In the genomic region with DNA sequence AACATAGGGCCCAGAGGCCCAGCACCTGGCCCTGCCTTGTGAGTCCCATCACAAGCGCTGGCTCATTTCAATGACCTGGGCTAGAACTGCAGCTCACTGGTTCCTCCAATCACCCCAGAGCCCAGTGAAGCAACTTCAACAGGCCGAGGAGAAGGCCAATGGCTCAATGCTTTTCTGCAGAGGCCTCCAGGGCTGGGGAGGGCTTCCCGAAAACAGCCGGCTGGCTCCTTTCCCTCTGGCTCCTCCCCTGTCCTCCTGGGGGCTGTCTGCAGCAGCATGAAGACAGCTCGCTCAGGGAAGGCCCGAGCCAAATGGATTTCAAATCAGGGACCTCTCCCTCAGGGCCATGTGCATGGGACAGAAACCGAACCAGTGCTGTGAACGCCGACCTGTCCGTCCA, we compare ENCODE assay signal across 22 cellular contexts.
"Had no signal": no experiment of that assay in that cellular context is flagged by ENCODE, and none has a peak within 500 bp of the region (broad histone marks: within the 10 kb centered on the region; RNA-seq: fewer than 3 reads in every experiment).

No MANE protein-coding gene starts in this region.

- H3K4me1 ChIP-seq: body of pancreas had no signal

- H3K36me3 Mint-ChIP-seq: activated CD8-positive, alpha-beta memory T cell treated with anti-CD3 and anti-CD28 coated beads, Interleukin-2, amount 10 ng/mL, durations not matched to agents 7 days and 5 days; activated naive CD8-positive, alpha-beta T cell treated with anti-CD3 and anti-CD28 coated beads, Interleukin-2, amount 10 ng/mL, durations not matched to agents 7 days and 5 days; memory B cell had no signal

- ATAC-seq: activated CD4-positive, alpha-beta T cell treated with anti-CD3 and anti-CD28 coated beads for 36 hours; activated CD8-positive, alpha-beta memory T cell treated with anti-CD3 and anti-CD28 coated beads, Interleukin-2, amount 10 ng/mL, durations not matched to agents 7 days and 5 days; activated T-helper 17 cell treated with anti-CD3 and anti-CD28 coated beads, Interleukin-2, amount 50 U/mL, for 72 hours; body of pancreas; left lobe of liver; naive thymus-derived CD4-positive, alpha-beta T cell; stimulated activated naive CD8-positive, alpha-beta T cell treated with anti-CD3 and anti-CD28 coated beads, Interleukin-15, Interleukin-2, amounts not matched to agents 100 U/mL and 50 U/mL, for 24 hours had no signal

- H3K9me3 ChIP-seq: ovary had no signal

- H3K4me3 ChIP-seq: body of pancreas, hepatocyte, ovary, SK-N-MC, tibial nerve had no signal

- H3K9me3 Mint-ChIP-seq: activated T-helper 17 cell treated with anti-CD3 and anti-CD28 coated beads, Interleukin-2, amount 50 U/mL, for 72 hours had no signal

- H3K27ac Mint-ChIP-seq: activated CD4-positive, alpha-beta memory T cell treated with anti-CD3 and anti-CD28 coated beads, Interleukin-2, amount 10 ng/mL, durations not matched to agents 7 days and 5 days; activated CD4-positive, alpha-beta T cell treated with anti-CD3 and anti-CD28 coated beads for 36 hours; activated CD8-positive, alpha-beta memory T cell treated with anti-CD3 and anti-CD28 coated beads, Interleukin-2, amount 10 ng/mL, durations not matched to agents 7 days and 5 days; activated naive CD8-positive, alpha-beta T cell treated with anti-CD3 and anti-CD28 coated beads, Interleukin-2, amount 10 ng/mL, durations not matched to agents 7 days and 5 days; activated T-helper 17 cell treated with anti-CD3 and anti-CD28 coated beads, Interleukin-2, amount 50 U/mL, for 72 hours; memory B cell; naive thymus-derived CD4-positive, alpha-beta T cell; T-helper 2 cell treated with Interferon-gamma antibody and Interleukin-4, amounts not matched to agents 5 μg/mL and 100 μg/mL, for 36 hours had no signal

- DNase-seq: activated CD4-positive, alpha-beta memory T cell treated with anti-CD3 and anti-CD28 coated beads, Interleukin-2, amount 10 ng/mL, durations not matched to agents 7 days and 5 days; activated CD4-positive, alpha-beta T cell treated with anti-CD3 and anti-CD28 coated beads for 36 hours; activated CD8-positive, alpha-beta memory T cell treated with anti-CD3 and anti-CD28 coated beads, Interleukin-2, amount 10 ng/mL, durations not matched to agents 7 days and 5 days; activated naive CD4-positive, alpha-beta T cell treated with Interleukin-2 at 50 U/mL for 16 hours; activated naive CD8-positive, alpha-beta T cell treated with anti-CD3 and anti-CD28 coated beads, Interleukin-2, amount 10 ng/mL, durations not matched to agents 7 days and 5 days; activated T-cell treated with anti-CD3 and anti-CD28 coated beads, Interleukin-2, amount 50 U/mL, for 1 hour; amygdala; caudate nucleus; naive thymus-derived CD4-positive, alpha-beta T cell; stimulated activated CD4-positive, alpha-beta T cell treated with anti-CD3 and anti-CD28 coated beads, Interleukin-12 subunit alpha, Interleukin-12 subunit beta, amount 100 ng/mL, for 4 hours; stimulated activated CD4-positive, alpha-beta T cell treated with anti-CD3 and anti-CD28 coated beads, Interleukin-1b, Interleukin-23, amount 100 ng/mL, for 48 hours; stimulated activated naive CD8-positive, alpha-beta T cell treated with anti-CD3 and anti-CD28 coated beads, Interleukin-15, Interleukin-2, amounts not matched to agents 100 U/mL and 50 U/mL, for 24 hours; substantia nigra had no signal

- H3K4me1 Mint-ChIP-seq: activated CD4-positive, alpha-beta memory T cell treated with anti-CD3 and anti-CD28 coated beads, Interleukin-2, amount 10 ng/mL, durations not matched to agents 7 days and 5 days; activated CD4-positive, alpha-beta T cell treated with anti-CD3 and anti-CD28 coated beads for 36 hours; activated CD8-positive, alpha-beta memory T cell treated with anti-CD3 and anti-CD28 coated beads, Interleukin-2, amount 10 ng/mL, durations not matched to agents 7 days and 5 days; activated naive CD8-positive, alpha-beta T cell treated with anti-CD3 and anti-CD28 coated beads, Interleukin-2, amount 10 ng/mL, durations not matched to agents 7 days and 5 days; activated T-helper 17 cell treated with anti-CD3 and anti-CD28 coated beads, Interleukin-2, amount 50 U/mL, for 72 hours; memory B cell; naive thymus-derived CD4-positive, alpha-beta T cell had no signal

- H3K36me3 ChIP-seq: ovary had no signal

- H3K4me3 Mint-ChIP-seq: activated CD4-positive, alpha-beta memory T cell treated with anti-CD3 and anti-CD28 coated beads, Interleukin-2, amount 10 ng/mL, durations not matched to agents 7 days and 5 days; activated CD4-positive, alpha-beta T cell treated with anti-CD3 and anti-CD28 coated beads for 36 hours; activated CD8-positive, alpha-beta memory T cell treated with anti-CD3 and anti-CD28 coated beads, Interleukin-2, amount 10 ng/mL, durations not matched to agents 7 days and 5 days; activated naive CD8-positive, alpha-beta T cell treated with anti-CD3 and anti-CD28 coated beads, Interleukin-2, amount 10 ng/mL, durations not matched to agents 7 days and 5 days; activated T-helper 17 cell treated with anti-CD3 and anti-CD28 coated beads, Interleukin-2, amount 50 U/mL, for 72 hours; memory B cell; naive thymus-derived CD4-positive, alpha-beta T cell; T-helper 2 cell treated with Interferon-gamma antibody and Interleukin-4, amounts not matched to agents 5 μg/mL and 100 μg/mL, for 36 hours had no signal

- H3K27me3 Mint-ChIP-seq: activated CD4-positive, alpha-beta memory T cell treated with anti-CD3 and anti-CD28 coated beads, Interleukin-2, amount 10 ng/mL, durations not matched to agents 7 days and 5 days; activated CD4-positive, alpha-beta T cell treated with anti-CD3 and anti-CD28 coated beads for 36 hours; activated CD8-positive, alpha-beta memory T cell treated with anti-CD3 and anti-CD28 coated beads, Interleukin-2, amount 10 ng/mL, durations not matched to agents 7 days and 5 days; naive thymus-derived CD4-positive, alpha-beta T cell had no signal
